11 cellular contexts compared by ENCODE assay signal in the genomic region with DNA sequence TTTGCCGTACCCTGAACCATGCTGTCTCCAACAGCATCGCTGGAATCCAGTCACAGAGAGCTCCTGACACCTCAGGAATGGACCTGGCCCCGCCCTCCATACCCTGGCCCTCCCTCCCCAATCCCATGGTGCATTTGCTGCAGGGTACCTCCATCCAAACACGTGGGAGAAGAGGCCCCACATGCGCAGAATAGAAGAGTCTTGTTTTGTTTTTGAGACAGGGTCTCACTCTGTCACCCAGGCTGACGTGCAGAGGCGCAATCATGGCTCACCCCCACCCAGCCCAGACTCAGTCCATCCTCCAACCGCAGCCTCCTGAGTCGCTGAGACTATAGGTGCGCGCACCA.
"Had no signal": no experiment of that assay in that cellular context is flagged by ENCODE, and none has a peak within 500 bp of the region (broad histone marks: within the 10 kb centered on the region; RNA-seq: fewer than 3 reads in every experiment).

No MANE protein-coding gene starts in this region.

- H3K27ac ChIP-seq: pancreas had no signal

- H3K9me3 Mint-ChIP-seq: activated CD4-positive, alpha-beta memory T cell treated with anti-CD3 and anti-CD28 coated beads for 36 hours; activated T-cell treated with anti-CD3 and anti-CD28 coated beads, Interleukin-2, amount 50 U/mL, for 72 hours had no signal

- H3K4me3 Mint-ChIP-seq: activated CD4-positive, alpha-beta memory T cell treated with anti-CD3 and anti-CD28 coated beads for 36 hours; activated T-cell treated with anti-CD3 and anti-CD28 coated beads, Interleukin-2, amount 50 U/mL, for 72 hours had no signal

- H3K27me3 Mint-ChIP-seq: activated CD4-positive, alpha-beta memory T cell treated with anti-CD3 and anti-CD28 coated beads for 36 hours had no signal

- DNase-seq: activated CD4-positive, alpha-beta memory T cell treated with anti-CD3 and anti-CD28 coated beads for 36 hours; activated CD4-positive, CD25-positive, alpha-beta regulatory T cell treated with anti-CD3 and anti-CD28 coated beads, Interleukin-2, amount 50 U/mL, for 72 hours; activated T-cell treated with anti-CD3 and anti-CD28 coated beads, Interleukin-2, amount 50 U/mL, for 72 hours; cortex of kidney; effector CD8-positive, alpha-beta T cell; kidney; left ventricle myocardium superior; mesenchymal stem cell; stimulated activated CD4-positive, alpha-beta T cell treated with anti-CD3 and anti-CD28 coated beads, Interleukin-4, amount 100 ng/mL, for 4 hours; thyroid gland had no signal

- H3K27ac Mint-ChIP-seq: activated CD4-positive, alpha-beta memory T cell treated with anti-CD3 and anti-CD28 coated beads for 36 hours; activated T-cell treated with anti-CD3 and anti-CD28 coated beads, Interleukin-2, amount 50 U/mL, for 72 hours had no signal

- H3K4me3 ChIP-seq: pancreas, thyroid gland had no signal

- H3K9me3 ChIP-seq: pancreas, thyroid gland had no signal

- H3K27me3 ChIP-seq: pancreas, thyroid gland had no signal
